Comparison of ENCODE assay signal across 1 cellular context in genomic region chr1:110765640-110766335, GRCh38.
A peak's percentile ranks its signal among the peaks of the same experiment; 100 is the strongest.
TF ChIP-seq lines count a peak whose summit lies in the region.

No MANE protein-coding gene starts in this region.

TF ChIP-seq in K562, 482 proteins besides CTCF, POLR2A, EP300 and RAD21 (continued from another document):
- TF ChIP-seq ZNF512 (tag; IDR thresholded peaks at IDR 0.05) (0 out of 2 replicates have a peak, but pooled peaks have one; percentile 19), ZNF384 (IDR thresholded peaks at IDR 0.05; ENCODE audit: low read depth, low read length) (peak; percentile 42; the same call in 1 of the 2 replicates), ZKSCAN3 (CRISPR knock-in tag; IDR thresholded peaks at IDR 0.05) (no peak)
